Comparison of ENCODE assay signal across 8 cellular contexts in the genomic region with DNA sequence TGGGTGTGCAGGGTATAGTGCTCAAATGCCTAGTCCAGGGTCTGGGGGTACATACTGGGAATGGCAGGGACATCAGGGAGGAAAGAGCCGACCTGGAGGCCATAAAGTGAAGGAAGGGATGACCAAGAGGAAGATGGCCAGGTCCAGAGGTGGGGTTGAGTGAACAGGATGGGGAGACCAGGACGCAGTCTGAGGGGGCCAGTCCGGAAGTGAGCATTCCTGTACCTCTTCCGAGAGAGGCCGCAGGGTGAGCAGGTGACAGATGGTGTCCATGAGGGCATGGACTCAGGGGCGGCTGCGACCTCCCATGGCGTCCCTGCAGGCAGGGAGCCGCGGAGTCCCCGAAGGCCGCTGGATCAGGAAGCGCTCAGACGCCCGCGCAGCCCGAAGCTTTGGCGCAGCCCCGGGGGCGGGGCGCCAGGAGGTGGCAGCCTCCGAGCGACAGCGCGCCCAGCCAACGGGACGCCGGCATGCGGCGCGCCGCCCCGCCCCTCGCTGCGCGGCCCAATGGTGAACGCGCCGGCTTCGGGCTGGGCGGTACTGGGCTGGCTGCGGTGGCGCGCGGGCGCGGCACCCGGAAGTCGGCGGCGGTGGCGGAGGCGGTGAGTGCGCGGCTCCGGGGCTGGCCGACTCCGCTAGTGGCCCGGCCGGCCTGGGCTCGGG. TPM values are rescaled to one million over a fixed set of nuclear protein-coding genes. Genes with fewer than 3 reads are reported as not detected.
DNase-seq lines count a peak whose midpoint lies in the region; ATAC-seq and TF ChIP-seq lines count a peak whose summit lies in the region.

Gene TANGO2, plus strand, starts transcription at position 578 of the 663 bp plus-strand sequence. CDS start 15,689 bp downstream, outside the sequence.

- peak within 1 kb of the TSS; percentile 84 to 87 for H3K27ac Mint-ChIP-seq in natural killer cell

- no peak within 1 kb of the TSS; the same call in 1 of the 2 replicates for H2AFZ ChIP-seq in Karpas-422 (ENCODE audit: low read length)

- TF ChIP-seq CTCF in fibroblast of mammary gland (conservative IDR thresholded peaks at IDR 0.05; ENCODE audit: control insufficient read depth, insufficient read depth, low read depth, low read length), result no peak
- TF ChIP-seq CTCF in natural killer cell (IDR thresholded peaks at IDR 0.05), result no peak

- H3K4me1 Mint-ChIP-seq in natural killer cell, result peaks cover 24 to 48% of the 10 kb centered on the region in 2 donors

- peak within 1 kb of the TSS; percentile 94 for H3K9ac ChIP-seq in Karpas-422 (ENCODE audit: low read length)

- H3K27ac ChIP-seq in Karpas-422 (ENCODE audit: low read length), result peak within 1 kb of the TSS; percentile 69

- peak within 1 kb of the TSS; percentile 94 for H3K4me3 ChIP-seq in Karpas-422 (ENCODE audit: low read length)
- H3K4me3 ChIP-seq in fibroblast of mammary gland (ENCODE audit: control insufficient read depth, low read depth, low read length), result peak within 1 kb of the TSS; percentile 88

- no peaks in the 10 kb centered on the region for H3K36me3 ChIP-seq in Karpas-422 (ENCODE audit: insufficient read depth, low read length)

- H3K4me3 Mint-ChIP-seq in natural killer cell, result peak within 1 kb of the TSS; percentile 94

- intact Hi-C loops in natural killer cell (cut with micrococcal nuclease), result loop anchor here (2.0 kb wide), 2 partner anchors 50 to 60 kb away; partner anchors contain the start of gene DGCR8

- peaks cover 35% of the 10 kb centered on the region for H3K4me1 ChIP-seq in Karpas-422 (ENCODE audit: low read length)

- no peaks in the 10 kb centered on the region for H3K36me3 Mint-ChIP-seq in natural killer cell

- H3K9me3 ChIP-seq in Karpas-422 (ENCODE audit: low read length), result no peaks in the 10 kb centered on the region

- H3K9me2 ChIP-seq in Karpas-422 (replicated peaks; ENCODE audit: insufficient read depth, low read length), result no peaks in the 10 kb centered on the region

- 0 out of 2 replicates have a peak, but pooled peaks cover 3% of the 10 kb centered on the region for H4K20me1 ChIP-seq in Karpas-422 (ENCODE audit: insufficient read depth, low read depth, low read length)

- H3K79me2 ChIP-seq in Karpas-422 (ENCODE audit: low read length), result peaks cover 42% of the 10 kb centered on the region

- ATAC-seq in GM21825 (IDR thresholded peaks at IDR 0.05; ENCODE audit: unreplicated experiment), result peak; percentile 76
- peak; percentile 90 to 97 (median 90) for ATAC-seq in natural killer cell

- peak within 1 kb of the TSS; percentile 82 for H3K4me2 ChIP-seq in Karpas-422 (ENCODE audit: low read depth, low read length, poor library complexity, severe bottlenecking)

- no peaks in the 10 kb centered on the region for H3K27me3 Mint-ChIP-seq in natural killer cell (ENCODE audit: low read depth in 2 of 2)

- no peaks in the 10 kb centered on the region for H3K9me3 Mint-ChIP-seq in natural killer cell

- DNase-seq in DMS53 (lab: John Stamatoyannopoulos, UW) (peak; percentile 86), Karpas-422 (peak; percentile 97), RPMI8226 (peak; percentile 83), fibroblast of mammary gland (ENCODE audit: low read depth) (peak; percentile 83), natural killer cell (peak; percentile 97)
- DNase-seq in activated T-helper 1 cell treated with anti-CD3 and anti-CD28 coated beads, Interleukin-2, amount 50 U/mL, for 16 hours (ENCODE audit: low read depth in 1 of 2, low spot score in 1 of 2), result peak; percentile 81 to 92
- DNase-seq in stimulated activated naive CD4-positive, alpha-beta T cell (lab: John Stamatoyannopoulos, UW), result peak; percentile 86 to 95 (median 89)

- H3K27me3 ChIP-seq in Karpas-422 (ENCODE audit: low read length), result no peaks in the 10 kb centered on the region

RNA-seq across cellular contexts. Expression of gene TANGO2, which starts in this region (rescaled TPM):
- total RNA-seq in Karpas-422 (2014; rRNA removed; shearing (Covaris generic); ENCODE audit: low replicate concordance), result 36.8 and 39.0 TPM in 2 replicates
- 10 to 100 TPM; 33.3 to 53.0 (median 46.2) TPM for total RNA-seq in natural killer cell

Comparison
In these comparisons a context has a peak if more than half of its experiments do, and no peak if none do; other contexts are left out.
1. Peak in every context shown above with its lines: DNase-seq, ATAC-seq, H3K4me3 ChIP-seq and H3K27ac ChIP-seq.